ENCODE assay signal across 12 cellular contexts in genomic region chr6:71727632-71728294, GRCh38.
DNase-seq lines count a peak whose midpoint lies in the region; ATAC-seq lines count a peak whose summit lies in the region.
"Had no signal": no experiment of that assay in that cellular context is flagged by ENCODE, and none has a peak within 500 bp of the region (broad histone marks: within the 10 kb centered on the region; RNA-seq: fewer than 3 reads in every experiment).

No MANE protein-coding gene starts in this region.

- H3K4me1 Mint-ChIP-seq in natural killer cell treated with Interleukin-12 subunit alpha and Interleukin-12 subunit beta and Interleukin-15 and Interleukin-18, amount 100 ng/mL, for 72 hours (ENCODE audit: low read depth in 2 of 2) = no peaks in the 10 kb centered on the region
- H3K4me1 Mint-ChIP-seq: activated CD8-positive, alpha-beta memory T cell treated with anti-CD3 and anti-CD28 coated beads, Interleukin-2, amount 10 ng/mL, durations not matched to agents 7 days and 5 days; central memory CD8-positive, alpha-beta T cell had no signal

- ATAC-seq in GM18508 (IDR thresholded peaks at IDR 0.05; ENCODE audit: insufficient read depth, unreplicated experiment) (peak; percentile 95), GM21723 (IDR thresholded peaks at IDR 0.05; ENCODE audit: unreplicated experiment) (peak; percentile 90), HG03439 (IDR thresholded peaks at IDR 0.05; ENCODE audit: unreplicated experiment) (peak; percentile 74)
- ATAC-seq in natural killer cell treated with Interleukin-12 subunit alpha and Interleukin-12 subunit beta and Interleukin-15 and Interleukin-18, amount 100 ng/mL, for 72 hours = no peak
- ATAC-seq: activated CD8-positive, alpha-beta memory T cell treated with anti-CD3 and anti-CD28 coated beads, Interleukin-2, amount 10 ng/mL, durations not matched to agents 7 days and 5 days had no signal

- peaks cover 3% of the 10 kb centered on the region for H3K9me3 Mint-ChIP-seq in natural killer cell treated with Interleukin-12 subunit alpha and Interleukin-12 subunit beta and Interleukin-15 and Interleukin-18, amount 100 ng/mL, for 72 hours

- H3K27me3 Mint-ChIP-seq in natural killer cell treated with Interleukin-12 subunit alpha and Interleukin-12 subunit beta and Interleukin-15 and Interleukin-18, amount 100 ng/mL, for 72 hours = no peaks in the 10 kb centered on the region
- H3K27me3 Mint-ChIP-seq: activated CD8-positive, alpha-beta memory T cell treated with anti-CD3 and anti-CD28 coated beads, Interleukin-2, amount 10 ng/mL, durations not matched to agents 7 days and 5 days; central memory CD8-positive, alpha-beta T cell had no signal

- peak; percentile 60 for DNase-seq in globus pallidus (ENCODE audit: low spot score)
- DNase-seq in activated CD4-positive, alpha-beta T cell treated with anti-CD3 and anti-CD28 coated beads, Interleukin-2, amount 50 U/mL, for 4 hours = no peak
- DNase-seq in natural killer cell treated with Interleukin-12 subunit alpha and Interleukin-12 subunit beta and Interleukin-15 and Interleukin-18, amount 100 ng/mL, for 72 hours (ENCODE audit: low spot score) = no peak
- DNase-seq in GDM1 (lab: John Stamatoyannopoulos, UW) = no peak
- no peak for DNase-seq in stimulated activated CD4-positive, alpha-beta T cell treated with anti-CD3 and anti-CD28 coated beads, Interleukin-15, amount 100 ng/mL, for 24 hours
- DNase-seq: activated CD8-positive, alpha-beta memory T cell treated with anti-CD3 and anti-CD28 coated beads, Interleukin-2, amount 10 ng/mL, durations not matched to agents 7 days and 5 days; DND-41 had no signal

- no peak overlapping the region for H3K4me3 Mint-ChIP-seq in natural killer cell treated with Interleukin-12 subunit alpha and Interleukin-12 subunit beta and Interleukin-15 and Interleukin-18, amount 100 ng/mL, for 72 hours
- H3K4me3 Mint-ChIP-seq: activated CD8-positive, alpha-beta memory T cell treated with anti-CD3 and anti-CD28 coated beads, Interleukin-2, amount 10 ng/mL, durations not matched to agents 7 days and 5 days; central memory CD8-positive, alpha-beta T cell; IgD-negative memory B cell had no signal

- H3K36me3 Mint-ChIP-seq in natural killer cell treated with Interleukin-12 subunit alpha and Interleukin-12 subunit beta and Interleukin-15 and Interleukin-18, amount 100 ng/mL, for 72 hours = no peaks in the 10 kb centered on the region
- H3K36me3 Mint-ChIP-seq: activated CD8-positive, alpha-beta memory T cell treated with anti-CD3 and anti-CD28 coated beads, Interleukin-2, amount 10 ng/mL, durations not matched to agents 7 days and 5 days had no signal

- no peak overlapping the region for H3K27ac Mint-ChIP-seq in natural killer cell treated with Interleukin-12 subunit alpha and Interleukin-12 subunit beta and Interleukin-15 and Interleukin-18, amount 100 ng/mL, for 72 hours
- H3K27ac Mint-ChIP-seq: activated CD8-positive, alpha-beta memory T cell treated with anti-CD3 and anti-CD28 coated beads, Interleukin-2, amount 10 ng/mL, durations not matched to agents 7 days and 5 days; IgD-negative memory B cell had no signal

Comparison
In these comparisons a context has a peak if more than half of its experiments do, and no peak if none do; other contexts are left out.
1. ATAC-seq: peak in GM18508 (single experiment), GM21723 (single experiment) and HG03439 (single experiment); none in natural killer cell treated with Interleukin-12 subunit alpha and Interleukin-12 subunit beta and Interleukin-15 and Interleukin-18, amount 100 ng/mL, for 72 hours (0 of 2).